10 cellular contexts compared by ENCODE assay signal in genomic region chrX:71719195-71719594, GRCh38. TPM values are rescaled to one million over a fixed set of nuclear protein-coding genes. Genes with fewer than 3 reads are reported as not detected.
DNase-seq lines count a peak whose midpoint lies in the region; ATAC-seq, FAIRE-seq and TF ChIP-seq lines count a peak whose summit lies in the region.
"Not testable (repeated sequence)": the region's sequence is repeated elsewhere in the genome, so short reads cannot be mapped to it uniquely, and the experiment has no call there.
"Had no signal": no experiment of that assay in that cellular context is flagged by ENCODE, and none has a peak within 500 bp of the region (broad histone marks: within the 10 kb centered on the region; RNA-seq: fewer than 3 reads in every experiment).

No MANE protein-coding gene starts in this region.

- not testable (repeated sequence) for TF ChIP-seq POLR2A in sigmoid colon (IDR thresholded peaks at IDR 0.05)

- not testable (repeated sequence) for DNase-seq in GM18507 (ENCODE audit: extremely low spot score, insufficient read length, low read depth)
- peak; percentile 35 for DNase-seq in activated CD8-positive, alpha-beta memory T cell treated with anti-CD3 and anti-CD28 coated beads for 24 hours
- DNase-seq in activated naive CD8-positive, alpha-beta T cell treated with anti-CD3 and anti-CD28 coated beads, Interleukin-2, amount 10 ng/mL, durations not matched to agents 7 days and 5 days = peak; percentile 5
- DNase-seq in kidney (peak; percentile 69), lung (ENCODE audit: low spot score) (peak; percentile 6), sigmoid colon (peak; percentile 7), upper lobe of right lung (peak; percentile 30)

- H3K9ac ChIP-seq in kidney (ENCODE audit: low read length in 2 of 2) = not testable (repeated sequence)

- H3K9me3 Mint-ChIP-seq in activated naive CD8-positive, alpha-beta T cell treated with anti-CD3 and anti-CD28 coated beads, Interleukin-2, amount 10 ng/mL, durations not matched to agents 7 days and 5 days = not testable (repeated sequence)

- not testable (repeated sequence) for TF ChIP-seq CTCF in kidney (IDR thresholded peaks at IDR 0.05; ENCODE audit: borderline replicate concordance, extremely low read depth, insufficient read depth); lung (IDR thresholded peaks at IDR 0.05; ENCODE audit: control extremely low read depth, extremely low read depth); sigmoid colon (IDR thresholded peaks at IDR 0.05); upper lobe of right lung (IDR thresholded peaks at IDR 0.05)

- intact Hi-C loops in kidney (cut with DNase I); sigmoid colon (cut with DNase I); upper lobe of right lung (cut with DNase I): not testable (repeated sequence)

- H3K4me3 ChIP-seq in kidney (ENCODE audit: low read length in 2 of 2); lung; sigmoid colon; upper lobe of right lung: not testable (repeated sequence)

- ATAC-seq in activated naive CD8-positive, alpha-beta T cell treated with anti-CD3 and anti-CD28 coated beads, Interleukin-2, amount 10 ng/mL, durations not matched to agents 7 days and 5 days (ENCODE audit: low read depth); lung (ENCODE audit: insufficient read depth, low FRiP score); upper lobe of right lung: not testable (repeated sequence)

- H3K27me3 Mint-ChIP-seq in activated naive CD8-positive, alpha-beta T cell treated with anti-CD3 and anti-CD28 coated beads, Interleukin-2, amount 10 ng/mL, durations not matched to agents 7 days and 5 days = not testable (repeated sequence)

- 92% methylated on average over 11 of the region's 30 CpGs; no CpG with 5 or more reads in 1 of the 2 donors for WGBS in lung, 2 donors
- WGBS in sigmoid colon, 2 donors = 94 to 98% methylated on average over 7 to 9 of the region's 30 CpGs

- not testable (repeated sequence) for H3K27ac ChIP-seq in kidney (ENCODE audit: low read depth in 2 of 2, low read length in 2 of 2); lung (ENCODE audit: low read depth in 1 of 2, low read length in 1 of 2); sigmoid colon; upper lobe of right lung

- TF ChIP-seq EP300 in sigmoid colon (IDR thresholded peaks at IDR 0.05) = not testable (repeated sequence)

- H3K36me3 ChIP-seq in kidney (ENCODE audit: control insufficient read depth in 1 of 2, insufficient read depth in 2 of 2, low read length in 2 of 2); lung (ENCODE audit: control insufficient read depth in 2 of 2, insufficient read depth in 2 of 2, low read length in 2 of 2); sigmoid colon; upper lobe of right lung: not testable (repeated sequence)

- POLR2A ChIA-PET in activated naive CD8-positive, alpha-beta T cell treated with anti-CD3 and anti-CD28 coated beads, Interleukin-2, amount 10 ng/mL, durations not matched to agents 7 days and 5 days (lab: Charles Lee) = not testable (repeated sequence)

- H3K4me3 Mint-ChIP-seq in activated naive CD8-positive, alpha-beta T cell treated with anti-CD3 and anti-CD28 coated beads, Interleukin-2, amount 10 ng/mL, durations not matched to agents 7 days and 5 days = not testable (repeated sequence)

- H3K27me3 ChIP-seq in lung (ENCODE audit: control insufficient read depth, insufficient read depth); sigmoid colon; upper lobe of right lung: not testable (repeated sequence)

- H3K4me1 Mint-ChIP-seq in activated naive CD8-positive, alpha-beta T cell treated with anti-CD3 and anti-CD28 coated beads, Interleukin-2, amount 10 ng/mL, durations not matched to agents 7 days and 5 days = not testable (repeated sequence)

- not testable (repeated sequence) for H3K27ac Mint-ChIP-seq in activated naive CD8-positive, alpha-beta T cell treated with anti-CD3 and anti-CD28 coated beads, Interleukin-2, amount 10 ng/mL, durations not matched to agents 7 days and 5 days

- peak; percentile 21 for FAIRE-seq in GM18507 (lab: Jason Lieb, UNC)
- not testable (repeated sequence) for FAIRE-seq in kidney (lab: Jason Lieb, UNC)

- not testable (repeated sequence) for H3K36me3 Mint-ChIP-seq in activated naive CD8-positive, alpha-beta T cell treated with anti-CD3 and anti-CD28 coated beads, Interleukin-2, amount 10 ng/mL, durations not matched to agents 7 days and 5 days

- H3K9me3 ChIP-seq in kidney (ENCODE audit: control insufficient read depth in 1 of 2, low read length in 2 of 2); lung (ENCODE audit: control insufficient read depth in 2 of 2, insufficient read depth in 1 of 2, low read length in 1 of 2); sigmoid colon; upper lobe of right lung: not testable (repeated sequence)

- not testable (repeated sequence) for H3K4me1 ChIP-seq in kidney (ENCODE audit: control insufficient read depth in 1 of 2, insufficient read depth in 1 of 2, low read depth in 1 of 2, low read length in 2 of 2); lung (ENCODE audit: control insufficient read depth in 2 of 2, insufficient read depth in 2 of 2, low read length in 2 of 2); sigmoid colon; upper lobe of right lung

RNA-seq across cellular contexts. Expression of gene CXorf49, which starts 1.1 kb away (rescaled TPM):
- total RNA-seq in activated naive CD8-positive, alpha-beta T cell treated with anti-CD3 and anti-CD28 coated beads, Interleukin-2, amount 10 ng/mL, durations not matched to agents 7 days and 5 days = not detected
- total RNA-seq in kidney = not detected
- polyA plus RNA-seq in kidney (ENCODE audit: insufficient read depth, low read depth, low replicate concordance) = not detected
- total RNA-seq in lung = not detected
- polyA plus RNA-seq in lung = not detected
- not detected for total RNA-seq in sigmoid colon
- not detected for polyA plus RNA-seq in sigmoid colon
- total RNA-seq in upper lobe of right lung = not detected
- total RNA-seq: CD4-positive, CD25-positive, alpha-beta regulatory T cell; H1; HT-29 had no signal
- polyA plus RNA-seq: CD4-positive, CD25-positive, alpha-beta regulatory T cell; H1 had no signal

RNA-seq across cellular contexts. Expression of gene CXorf49B, which starts 44.0 kb away (rescaled TPM):
- not detected for total RNA-seq in activated naive CD8-positive, alpha-beta T cell treated with anti-CD3 and anti-CD28 coated beads, Interleukin-2, amount 10 ng/mL, durations not matched to agents 7 days and 5 days
- not detected for total RNA-seq in kidney
- not detected for polyA plus RNA-seq in kidney (ENCODE audit: insufficient read depth, low read depth, low replicate concordance)
- total RNA-seq in lung = not detected
- polyA plus RNA-seq in lung = not detected
- not detected for total RNA-seq in sigmoid colon
- not detected for polyA plus RNA-seq in sigmoid colon
- total RNA-seq in upper lobe of right lung = not detected
- total RNA-seq: CD4-positive, CD25-positive, alpha-beta regulatory T cell; H1; HT-29 had no signal
- polyA plus RNA-seq: CD4-positive, CD25-positive, alpha-beta regulatory T cell; H1 had no signal
